In genomic region chr20:63438121-63438520, GRCh38 we compare ENCODE assay signal across 35 cellular contexts.
"Had no signal": no experiment of that assay in that cellular context is flagged by ENCODE, and none has a peak within 500 bp of the region (broad histone marks: within the 10 kb centered on the region; RNA-seq: fewer than 3 reads in every experiment).

No MANE protein-coding gene starts in this region.

- H3K4me2 ChIP-seq: KMS-11 had no signal

- H3K9me3 ChIP-seq: MG63 had no signal

- H3K4me3 ChIP-seq: MG63 had no signal

- H3K9ac ChIP-seq: KMS-11 had no signal

- H3K27ac ChIP-seq: KMS-11 had no signal

- H3K36me3 ChIP-seq: MG63 had no signal

- DNase-seq: Karpas-422, Kasumi-1, KG1, MG63, MM.1S, MV-4-11, NCI-H1048, NCI-H1092, NCI-H1092 treated with DMSO at 0.1 percent for 48 hours, NCI-H1105, NCI-H1105 treated with DMSO at 0.1 percent for 48 hours, NCI-H1417, NCI-H1417 treated with DMSO at 0.1 percent for 48 hours, NCI-H1436, NCI-H1436 treated with DMSO at 0.1 percent for 48 hours, NCI-H146, NCI-H1694, NCI-H1694 treated with DMSO at 0.1 percent for 48 hours, NCI-H187, NCI-H187 treated with DMSO at 0.1 percent for 48 hours, NCI-H1930, NCI-H2029, NCI-H2029 treated with DMSO at 0.1 percent for 48 hours, NCI-H2081, NCI-H2081 treated with DMSO at 0.1 percent for 48 hours, NCI-H2107, NCI-H2171, NCI-H2171 treated with DMSO at 0.1 percent for 48 hours, NCI-H2227 treated with DMSO at 0.1 percent for 48 hours, NCI-H226, NCI-H446, NCI-H446 treated with DMSO at 0.1 percent for 48 hours, NCI-H510A, NCI-H510A treated with DMSO at 0.1 percent for 48 hours had no signal
